33 cellular contexts compared by ENCODE assay signal in the genomic region with DNA sequence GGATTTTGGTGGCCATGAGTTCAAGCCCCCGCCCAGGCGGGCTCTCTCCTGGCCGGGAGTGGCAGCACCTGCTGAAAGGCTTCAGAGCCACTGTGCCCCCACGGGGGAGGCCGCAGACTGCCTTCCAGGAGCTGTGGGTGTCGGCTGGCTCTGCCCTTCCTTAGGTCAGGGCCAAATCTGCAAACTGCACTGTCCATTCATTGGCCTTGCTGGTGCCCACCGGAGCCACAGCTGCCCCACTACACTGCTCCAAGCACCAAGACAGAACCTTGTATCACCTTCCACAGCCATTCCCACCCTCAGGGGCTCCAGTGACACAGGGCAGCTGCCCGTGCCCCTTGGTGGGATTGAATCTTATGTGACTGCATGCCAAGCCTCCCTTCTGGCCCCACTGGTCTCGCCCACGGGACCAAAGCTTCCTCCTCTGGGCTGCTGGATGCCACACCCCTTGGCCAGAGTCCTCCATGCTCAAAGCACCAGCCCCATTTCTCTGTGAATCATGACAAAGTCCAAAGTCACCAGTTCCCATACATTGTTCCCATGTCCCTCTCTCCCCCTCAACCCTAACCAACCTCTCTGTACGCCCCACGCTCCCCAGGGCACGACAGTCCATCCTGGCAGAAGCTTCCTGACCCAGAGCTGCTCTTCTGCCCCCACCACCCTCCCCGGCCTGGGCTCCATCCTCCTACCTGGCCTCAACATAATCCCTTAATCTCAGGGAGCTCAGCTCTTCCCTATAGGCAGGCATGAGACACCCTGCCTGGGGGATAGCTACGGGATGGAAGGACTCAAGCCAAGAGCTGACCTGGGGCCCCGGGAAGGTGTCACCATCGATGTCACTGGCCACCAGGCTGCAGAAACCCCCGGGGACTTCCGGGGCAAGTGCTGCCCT. TPM values are rescaled to one million over a fixed set of nuclear protein-coding genes. Genes with fewer than 3 reads are reported as not detected.
DNase-seq lines count a peak whose midpoint lies in the region; ATAC-seq and TF ChIP-seq lines count a peak whose summit lies in the region.
"Had no signal": no experiment of that assay in that cellular context is flagged by ENCODE, and none has a peak within 500 bp of the region (broad histone marks: within the 10 kb centered on the region; RNA-seq: fewer than 3 reads in every experiment).

No MANE protein-coding gene starts in this region.

- H2AFZ ChIP-seq in hepatocyte: no peak overlapping the region

- WGBS in hepatocyte (ENCODE audit: low lambda C conversion rate, missing lambda C conversion rate): 91% methylated on average over 19 of the region's 19 CpGs

- no peak for ATAC-seq in left ventricle myocardium superior
- ATAC-seq: activated CD8-positive, alpha-beta T cell treated with anti-CD3 and anti-CD28 coated beads for 36 hours; gastroesophageal sphincter had no signal

- H3K79me2 ChIP-seq in hepatocyte: no peaks in the 10 kb centered on the region

- H3K36me3 ChIP-seq in left ventricle myocardium inferior (no peaks in the 10 kb centered on the region), hepatocyte (replicated peaks; ENCODE audit: insufficient read depth, low read depth) (no peaks in the 10 kb centered on the region), brain microvascular endothelial cell (replicated peaks) (no peaks in the 10 kb centered on the region)
- H3K36me3 ChIP-seq: ascending aorta, gastroesophageal sphincter, SJSA1, uterus had no signal

- peaks cover 4% of the 10 kb centered on the region for H3K4me1 ChIP-seq in left ventricle myocardium inferior
- no peaks in the 10 kb centered on the region for H3K4me1 ChIP-seq in hepatocyte (ENCODE audit: insufficient read depth)
- H3K4me1 ChIP-seq: SJSA1 had no signal

- H3K4me2 ChIP-seq in hepatocyte: no peak overlapping the region

- H3K9me2 ChIP-seq in hepatocyte (replicated peaks; ENCODE audit: insufficient read depth): no peaks in the 10 kb centered on the region

- no peak for TF ChIP-seq CTCF in left ventricle myocardium inferior (IDR thresholded peaks at IDR 0.05; ENCODE audit: borderline replicate concordance)
- no peak for TF ChIP-seq CTCF in hepatocyte (IDR thresholded peaks at IDR 0.05; ENCODE audit: poor library complexity)
- no peak for TF ChIP-seq CTCF in brain microvascular endothelial cell (IDR thresholded peaks at IDR 0.05; ENCODE audit: low read depth, low read length, missing control alignments)

- intact Hi-C loops in left ventricle myocardium superior (cut with micrococcal nuclease) (no loop called here), left ventricle myocardium inferior (cut with micrococcal nuclease) (no loop called here)

- H3K27me3 ChIP-seq in left ventricle myocardium inferior (ENCODE audit: low read depth) (no peaks in the 10 kb centered on the region), hepatocyte (no peaks in the 10 kb centered on the region), brain microvascular endothelial cell (replicated peaks) (no peaks in the 10 kb centered on the region)
- H3K27me3 ChIP-seq: ascending aorta, gastroesophageal sphincter, SJSA1, uterus had no signal

- no peaks in the 10 kb centered on the region for H4K20me1 ChIP-seq in hepatocyte (ENCODE audit: insufficient read depth, poor library complexity, severe bottlenecking)

- H3K9me3 ChIP-seq in left ventricle myocardium inferior (replicated peaks) (no peaks in the 10 kb centered on the region), hepatocyte (ENCODE audit: low read depth) (no peaks in the 10 kb centered on the region)
- H3K9me3 ChIP-seq: ascending aorta, gastroesophageal sphincter, SJSA1, uterus had no signal

- in situ Hi-C loops in brain microvascular endothelial cell (cut with HindIII; ENCODE audit: low pct_ligation_motif_present, low sequenced_read_pairs): no loop called here

- H3K27ac ChIP-seq in left ventricle myocardium inferior (replicated peaks) (no peak overlapping the region), hepatocyte (peak overlapping the region; percentile 34), brain microvascular endothelial cell (no peak overlapping the region)
- H3K27ac ChIP-seq: ascending aorta, gastroesophageal sphincter, SJSA1, uterus had no signal

- DNase-seq in left ventricle myocardium superior: peak; percentile 29
- DNase-seq in left ventricle myocardium inferior: no peak
- DNase-seq in hepatocyte (ENCODE audit: low spot score): peak; percentile 53
- peak; percentile 91 for DNase-seq in myocyte (ENCODE audit: low read depth)
- DNase-seq in NCI-H774 (lab: John Stamatoyannopoulos, UW): no peak
- no peak for DNase-seq in brain microvascular endothelial cell
- no peak for DNase-seq in NCI-H524 treated with DMSO at 0.1 percent for 48 hours (lab: John Stamatoyannopoulos, UW)
- no peak for DNase-seq in RPMI8226
- DNase-seq: activated CD4-positive, CD25-positive, alpha-beta regulatory T cell treated with anti-CD3 and anti-CD28 coated beads, Interleukin-2, amount 50 U/mL, for 72 hours; activated CD8-positive, alpha-beta T cell treated with anti-CD3 and anti-CD28 coated beads for 36 hours; activated naive CD8-positive, alpha-beta T cell treated with anti-CD3 and anti-CD28 coated beads for 36 hours; CD8-positive, alpha-beta memory T cell; dermis blood vessel endothelial cell; DMS153; hippocampal formation; midbrain; NCI-H1092; NCI-H187; NCI-H2171 treated with DMSO at 0.1 percent for 48 hours; NCI-H510A treated with DMSO at 0.1 percent for 48 hours; posterior cingulate gyrus; stimulated activated CD4-positive, alpha-beta T cell treated with anti-CD3 and anti-CD28 coated beads, Interleukin-15, amount 100 ng/mL, for 24 hours; stimulated activated naive CD4-positive, alpha-beta T cell; T-helper 1 cell; uterus had no signal

- H3K4me3 ChIP-seq in left ventricle myocardium inferior (no peak overlapping the region), hepatocyte (no peak overlapping the region), brain microvascular endothelial cell (ENCODE audit: low read depth, low read length) (no peak overlapping the region)
- H3K4me3 ChIP-seq: ascending aorta, gastroesophageal sphincter, SJSA1, uterus had no signal

RNA-seq across cellular contexts. Expression of gene GPR153, which starts 20.9 kb away (rescaled TPM):
- total RNA-seq in left ventricle myocardium superior: 7.7 TPM
- 4.8 TPM for total RNA-seq in left ventricle myocardium inferior
- 6.9 and 9.1 TPM in 2 replicates for total RNA-seq in hepatocyte
- 7.1 and 13.5 TPM in 2 replicates for polyA plus RNA-seq in hepatocyte
- 192 and 339 TPM in 2 replicates for total RNA-seq in myocyte
- polyA plus RNA-seq in myocyte (2012): 66.5 TPM

RNA-seq across cellular contexts. Expression of gene HES3, which starts 37.8 kb away (rescaled TPM):
- total RNA-seq in left ventricle myocardium superior (not detected), left ventricle myocardium inferior (not detected), hepatocyte (not detected in 2 replicates), myocyte (not detected in 2 replicates)
- not detected in 2 replicates for polyA plus RNA-seq in hepatocyte
- polyA plus RNA-seq in myocyte (2012): not detected
- total RNA-seq: activated CD8-positive, alpha-beta T cell treated with anti-CD3 and anti-CD28 coated beads for 36 hours; activated naive CD8-positive, alpha-beta T cell treated with anti-CD3 and anti-CD28 coated beads for 36 hours; ascending aorta; cardiac septum; CD8-positive, alpha-beta memory T cell; dermis blood vessel endothelial cell; fibroblast of lung; gastroesophageal sphincter; right cardiac atrium; SJSA1; temporal lobe; uterus had no signal
- polyA plus RNA-seq: CD8-positive, alpha-beta memory T cell; fibroblast of lung; neural cell; right cardiac atrium had no signal

RNA-seq across cellular contexts. Expression of gene ICMT, which starts 46.0 kb away (rescaled TPM):
- 52.9 TPM for total RNA-seq in left ventricle myocardium superior
- 70.3 TPM for total RNA-seq in left ventricle myocardium inferior
- 60.1 and 62.4 TPM in 2 replicates for total RNA-seq in hepatocyte
- polyA plus RNA-seq in hepatocyte: 32.2 and 40.3 TPM in 2 replicates
- 180 and 182 TPM in 2 replicates for total RNA-seq in myocyte
- 68.8 TPM for polyA plus RNA-seq in myocyte (2012)

Comparison
In these comparisons a context has a peak if more than half of its experiments do, and no peak if none do; other contexts are left out.
1. DNase-seq: peak in left ventricle myocardium superior (single experiment), hepatocyte (single experiment) and myocyte (single experiment); none in left ventricle myocardium inferior (single experiment), NCI-H774 (single experiment), brain microvascular endothelial cell (single experiment), NCI-H524 treated with DMSO at 0.1 percent for 48 hours (single experiment) and RPMI8226 (single experiment).
2. RNA of gene GPR153, which starts 20.9 kb away (total RNA-seq): 192 to 339 TPM in myocyte; 6.9 to 9.1 TPM in hepatocyte, 7.7 TPM in left ventricle myocardium superior (single experiment) and 4.8 TPM in left ventricle myocardium inferior (single experiment); every median in the first group is over 10 times any median in the second.